8 cellular contexts compared by ENCODE assay signal in the genomic region with DNA sequence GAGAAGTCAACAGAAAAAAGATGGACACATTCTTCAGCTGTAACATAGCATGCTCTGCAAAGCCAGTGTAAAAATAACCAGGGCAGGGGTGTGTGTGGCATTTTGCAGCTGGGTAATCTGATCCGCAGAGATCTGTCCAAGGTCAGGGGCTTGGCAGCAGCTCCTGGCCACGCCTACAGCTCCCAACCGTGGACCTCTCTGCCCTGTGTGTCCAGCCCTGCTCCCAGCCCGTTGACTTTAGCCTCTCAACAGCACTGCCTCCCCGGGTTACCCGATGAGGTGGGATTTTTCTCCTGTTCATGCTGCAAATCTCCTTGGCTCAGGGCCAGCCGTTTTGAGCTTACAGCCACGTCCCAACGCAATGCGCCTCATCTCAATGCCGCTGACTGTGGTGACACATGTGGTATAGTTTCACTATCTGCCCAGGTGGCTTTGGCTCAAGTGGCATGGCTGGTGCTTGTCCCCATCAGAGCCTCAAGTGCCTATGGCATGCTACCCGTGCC.
A peak's percentile ranks its signal among the peaks of the same experiment; 100 is the strongest.
DNase-seq lines count a peak whose midpoint lies in the region; ATAC-seq, FAIRE-seq and TF ChIP-seq lines count a peak whose summit lies in the region.

No MANE protein-coding gene starts in this region.

- DNase-seq in AG10803 (ENCODE audit: low read depth) (peak; percentile 42), MG63 (peak; percentile 79), adipocyte (ENCODE audit: low read depth) (peak; percentile 78), left lobe of liver (ENCODE audit: low spot score) (peak; percentile 86), D341Med (ENCODE audit: low spot score) (no peak), RCC 7860 (ENCODE audit: low spot score) (no peak), UCSD-AML1 (lab: John Stamatoyannopoulos, UW; ENCODE audit: unreplicated experiment) (no peak)
- DNase-seq in activated CD4-positive, alpha-beta memory T cell treated with anti-CD3 and anti-CD28 coated beads, Interleukin-2, amount 10 ng/mL, durations not matched to agents 7 days and 5 days = no peak

- peaks cover 38% of the 10 kb centered on the region for H3K27me3 Mint-ChIP-seq in activated CD4-positive, alpha-beta memory T cell treated with anti-CD3 and anti-CD28 coated beads, Interleukin-2, amount 10 ng/mL, durations not matched to agents 7 days and 5 days

- H3K9me3 Mint-ChIP-seq in activated CD4-positive, alpha-beta memory T cell treated with anti-CD3 and anti-CD28 coated beads, Interleukin-2, amount 10 ng/mL, durations not matched to agents 7 days and 5 days = no peaks in the 10 kb centered on the region

- H3K4me1 Mint-ChIP-seq in activated CD4-positive, alpha-beta memory T cell treated with anti-CD3 and anti-CD28 coated beads, Interleukin-2, amount 10 ng/mL, durations not matched to agents 7 days and 5 days = peaks cover 7% of the 10 kb centered on the region

- no peaks in the 10 kb centered on the region for H3K27me3 ChIP-seq in MG63
- H3K27me3 ChIP-seq in adipocyte (replicated peaks; ENCODE audit: control insufficient read depth, insufficient read depth, low read length) = peaks cover 65% of the 10 kb centered on the region

- H3K36me3 Mint-ChIP-seq in activated CD4-positive, alpha-beta memory T cell treated with anti-CD3 and anti-CD28 coated beads, Interleukin-2, amount 10 ng/mL, durations not matched to agents 7 days and 5 days (ENCODE audit: low read depth) = no peaks in the 10 kb centered on the region

- H3K36me3 ChIP-seq in MG63 = no peaks in the 10 kb centered on the region
- H3K36me3 ChIP-seq in adipocyte (ENCODE audit: control insufficient read depth, insufficient read depth, low read length, severe bottlenecking) = no peaks in the 10 kb centered on the region

- no peak overlapping the region for H3K4me3 ChIP-seq in AG10803 (ENCODE audit: low read length)
- H3K4me3 ChIP-seq in MG63 = no peak overlapping the region
- no peak overlapping the region for H3K4me3 ChIP-seq in adipocyte (ENCODE audit: low read length)

- H3K4me1 ChIP-seq in adipocyte (ENCODE audit: control insufficient read depth, insufficient read depth, low read length) = peaks cover 13% of the 10 kb centered on the region

- no peak for TF ChIP-seq CTCF in AG10803 (conservative IDR thresholded peaks at IDR 0.05; ENCODE audit: low read length)

- CTCF ChIA-PET in activated CD4-positive, alpha-beta memory T cell treated with anti-CD3 and anti-CD28 coated beads, Interleukin-2, amount 10 ng/mL, durations not matched to agents 7 days and 5 days (lab: Charles Lee) = no interaction called here

- ATAC-seq in left lobe of liver = peak; percentile 97

- H3K9me3 ChIP-seq in MG63 (no peaks in the 10 kb centered on the region), adipocyte (ENCODE audit: control insufficient read depth, low read length) (no peaks in the 10 kb centered on the region)

- H3K9ac ChIP-seq in adipocyte (ENCODE audit: low read length) = no peak overlapping the region

- H3K27ac Mint-ChIP-seq in activated CD4-positive, alpha-beta memory T cell treated with anti-CD3 and anti-CD28 coated beads, Interleukin-2, amount 10 ng/mL, durations not matched to agents 7 days and 5 days = no peak overlapping the region

- POLR2A ChIA-PET in activated CD4-positive, alpha-beta memory T cell treated with anti-CD3 and anti-CD28 coated beads, Interleukin-2, amount 10 ng/mL, durations not matched to agents 7 days and 5 days (lab: Charles Lee) = no interaction called here

- no peak for FAIRE-seq in RCC 7860 (lab: Jason Lieb, UNC)

- H3K4me3 Mint-ChIP-seq in activated CD4-positive, alpha-beta memory T cell treated with anti-CD3 and anti-CD28 coated beads, Interleukin-2, amount 10 ng/mL, durations not matched to agents 7 days and 5 days = no peak overlapping the region

Comparison
In these comparisons a context has a peak if more than half of its experiments do, and no peak if none do; other contexts are left out.
1. DNase-seq: peak in AG10803 (single experiment), MG63 (single experiment), adipocyte (single experiment) and left lobe of liver (single experiment); none in D341Med (single experiment), activated CD4-positive, alpha-beta memory T cell treated with anti-CD3 and anti-CD28 coated beads, Interleukin-2, amount 10 ng/mL, durations not matched to agents 7 days and 5 days (single experiment), RCC 7860 (single experiment) and UCSD-AML1 (single experiment).